8 cellular contexts compared by ENCODE assay signal in genomic region chr2:98412751-98413445, GRCh38. TPM values are rescaled to one million over a fixed set of nuclear protein-coding genes. Genes with fewer than 3 reads are reported as not detected.
DNase-seq lines count a peak whose midpoint lies in the region; ATAC-seq and TF ChIP-seq lines count a peak whose summit lies in the region.

No MANE protein-coding gene starts in this region.

- no peak overlapping the region for H2BK120ac ChIP-seq in trophoblast cell (ENCODE audit: insufficient read depth, low read length, poor library complexity)

- no peak overlapping the region for H4K91ac ChIP-seq in trophoblast cell (ENCODE audit: low read depth, low read length)

- no peak overlapping the region for H3K18ac ChIP-seq in trophoblast cell (ENCODE audit: low read length)

- H2AFZ ChIP-seq in trophoblast cell (ENCODE audit: insufficient read depth, low read length, poor library complexity) = no peak overlapping the region

- no peaks in the 10 kb centered on the region for H3K79me2 ChIP-seq in trophoblast cell (ENCODE audit: control insufficient read depth, insufficient read depth, low read length, poor library complexity)

- no peak overlapping the region for H3K4me2 ChIP-seq in trophoblast cell (ENCODE audit: low read length)

- no peak overlapping the region for H2BK5ac ChIP-seq in trophoblast cell (ENCODE audit: low read depth, low read length, poor library complexity)

- CTCF ChIA-PET in Panc1 (lab: Charles Lee) = no interaction called here

- H3K9me3 Mint-ChIP-seq in activated T-cell treated with anti-CD3 and anti-CD28 coated beads, Interleukin-2, amount 50 U/mL, for 24 hours = no peaks in the 10 kb centered on the region

- peak; percentile 80 for TF ChIP-seq CTCF in AG10803 (conservative IDR thresholded peaks at IDR 0.05; ENCODE audit: low read length)
- TF ChIP-seq CTCF in Panc1 (IDR thresholded peaks at IDR 0.05) = peak; percentile 83
- peak; percentile 83 for TF ChIP-seq CTCF in fibroblast of villous mesenchyme (IDR thresholded peaks at IDR 0.05; ENCODE audit: insufficient read depth, low read depth, low read length)

- H2AK5ac ChIP-seq in trophoblast cell (ENCODE audit: low read length) = no peak overlapping the region

- H3K36me3 ChIP-seq in HUES48 (ENCODE audit: control insufficient read depth, insufficient read depth, low read length) = no peaks in the 10 kb centered on the region
- no peaks in the 10 kb centered on the region for H3K36me3 ChIP-seq in Panc1 (ENCODE audit: control insufficient read depth, insufficient read depth, low read length)
- H3K36me3 ChIP-seq in trophoblast cell (ENCODE audit: control insufficient read depth in 1 of 2, insufficient read depth in 2 of 2, low read length in 2 of 2) = no peaks in the 10 kb centered on the region

- H3K79me1 ChIP-seq in trophoblast cell (ENCODE audit: low read length) = no peaks in the 10 kb centered on the region

- H3K4me1 Mint-ChIP-seq in activated T-cell treated with anti-CD3 and anti-CD28 coated beads, Interleukin-2, amount 50 U/mL, for 24 hours (ENCODE audit: low read depth) = peaks cover 19% of the 10 kb centered on the region

- no peak overlapping the region for H2BK12ac ChIP-seq in trophoblast cell (ENCODE audit: low read length)

- H3K4me1 ChIP-seq in HUES48 (ENCODE audit: control insufficient read depth, insufficient read depth, low read length) (peaks cover 9% of the 10 kb centered on the region), Panc1 (ENCODE audit: control insufficient read depth, insufficient read depth, low read length) (no peaks in the 10 kb centered on the region), trophoblast cell (ENCODE audit: control insufficient read depth in 1 of 2, insufficient read depth in 2 of 2, low read length in 2 of 2) (no peaks in the 10 kb centered on the region)

- no peak overlapping the region for H3K14ac ChIP-seq in trophoblast cell (ENCODE audit: low read length)

- H3K27ac ChIP-seq in HUES48 (ENCODE audit: low read depth, low read length) (no peak overlapping the region), Panc1 (ENCODE audit: low read length) (no peak overlapping the region), trophoblast cell (ENCODE audit: low read depth, low read length) (no peak overlapping the region)

- in situ Hi-C loops in Panc1 (cut with HindIII; ENCODE audit: low pct_unique_long_range_greater_than_20kb, low sequenced_read_pairs) = no loop called here

- POLR2A ChIA-PET in Panc1 (lab: Charles Lee) = no interaction called here

- DNase-seq in AG10803 (ENCODE audit: low read depth) (peak; percentile 48), GM19238 (ENCODE audit: insufficient read length, low spot score) (peak; percentile 30), Panc1 (ENCODE audit: low read depth, low spot score) (peak; percentile 46), fibroblast of villous mesenchyme (ENCODE audit: low read depth) (peak; percentile 76), trophoblast cell (peak; percentile 56 to 79), DMS153 (lab: John Stamatoyannopoulos, UW) (no peak)
- peak; percentile 54 for DNase-seq in activated T-cell treated with anti-CD3 and anti-CD28 coated beads, Interleukin-2, amount 50 U/mL, for 24 hours

- no peaks in the 10 kb centered on the region for H3K36me3 Mint-ChIP-seq in activated T-cell treated with anti-CD3 and anti-CD28 coated beads, Interleukin-2, amount 50 U/mL, for 24 hours (ENCODE audit: low read depth)

- H3K27ac Mint-ChIP-seq in activated T-cell treated with anti-CD3 and anti-CD28 coated beads, Interleukin-2, amount 50 U/mL, for 24 hours = no peak overlapping the region

- H4K12ac ChIP-seq in trophoblast cell (ENCODE audit: low read depth, low read length) = no peak overlapping the region

- H3K4me3 Mint-ChIP-seq in activated T-cell treated with anti-CD3 and anti-CD28 coated beads, Interleukin-2, amount 50 U/mL, for 24 hours = no peak overlapping the region

- WGBS in trophoblast cell (ENCODE audit: extremely low coverage, insufficient coverage, insufficient read length) = no CpG with 5 or more reads among the region's 5 CpGs

- H3K9me3 ChIP-seq in HUES48 (ENCODE audit: control insufficient read depth, insufficient read depth, low read length) (peaks cover 26% of the 10 kb centered on the region), Panc1 (ENCODE audit: control insufficient read depth, insufficient read depth, low read depth, low read length) (no peaks in the 10 kb centered on the region), trophoblast cell (ENCODE audit: insufficient read depth, low read depth, low read length) (peaks cover 3% of the 10 kb centered on the region)

- H3K27me3 Mint-ChIP-seq in activated T-cell treated with anti-CD3 and anti-CD28 coated beads, Interleukin-2, amount 50 U/mL, for 24 hours = no peaks in the 10 kb centered on the region

- intact Hi-C loops in Panc1 (cut with micrococcal nuclease; ENCODE audit: unreplicated experiment) = loop anchor here (2.0 to 5.0 kb wide), 2 partner anchors 188 to 424 kb away; no protein-coding TSS in a partner anchor

- H4K8ac ChIP-seq in trophoblast cell (ENCODE audit: low read depth, low read length) = no peak overlapping the region

- peak; percentile 91 for ATAC-seq in Panc1

- no peak overlapping the region for H3K4ac ChIP-seq in trophoblast cell (ENCODE audit: low read depth, low read length)

- no peak overlapping the region for H3K23ac ChIP-seq in trophoblast cell (ENCODE audit: low read length)

- no peak overlapping the region for H3K4me3 ChIP-seq in AG10803 (ENCODE audit: low read length)
- H3K4me3 ChIP-seq in HUES48 (ENCODE audit: low read depth, low read length) = 0 out of 2 replicates have a peak overlapping the region, but pooled peaks have one; percentile 25
- H3K4me3 ChIP-seq in Panc1 (ENCODE audit: low read depth in 2 of 2, low read length in 2 of 2) = no peak overlapping the region
- H3K4me3 ChIP-seq in fibroblast of villous mesenchyme (ENCODE audit: low read depth, low read length) = no peak overlapping the region
- no peak overlapping the region for H3K4me3 ChIP-seq in trophoblast cell (ENCODE audit: low read depth, low read length)

- no TSS peak for BruUV-seq in Panc1 (replicated peaks; lab: Mats Ljungman, UMichigan)

- no peaks in the 10 kb centered on the region for H3K27me3 ChIP-seq in HUES48 (ENCODE audit: control insufficient read depth, insufficient read depth, low read length)
- peaks cover 13% of the 10 kb centered on the region for H3K27me3 ChIP-seq in Panc1 (ENCODE audit: control insufficient read depth, insufficient read depth, low read length)
- no peaks in the 10 kb centered on the region for H3K27me3 ChIP-seq in trophoblast cell (ENCODE audit: insufficient read depth, low read length)

- H3K9ac ChIP-seq in HUES48 (ENCODE audit: low read depth, low read length) = no peak overlapping the region
- H3K9ac ChIP-seq in trophoblast cell (ENCODE audit: low read length) = no peak overlapping the region

RNA-seq across cellular contexts. Expression of gene INPP4A, which starts 31.8 kb away (rescaled TPM):
- total RNA-seq in Panc1 (2021; ENCODE audit: unreplicated experiment) (22.9 TPM), fibroblast of villous mesenchyme (22.2 and 26.8 TPM in 2 replicates)
- polyA plus RNA-seq in Panc1 (2012; ENCODE audit: insufficient read length) = 17.6 TPM
- 16.3 TPM in 2 replicates for polyA plus RNA-seq in trophoblast cell (2013)
